3 cellular contexts compared by ENCODE assay signal in the genomic region with DNA sequence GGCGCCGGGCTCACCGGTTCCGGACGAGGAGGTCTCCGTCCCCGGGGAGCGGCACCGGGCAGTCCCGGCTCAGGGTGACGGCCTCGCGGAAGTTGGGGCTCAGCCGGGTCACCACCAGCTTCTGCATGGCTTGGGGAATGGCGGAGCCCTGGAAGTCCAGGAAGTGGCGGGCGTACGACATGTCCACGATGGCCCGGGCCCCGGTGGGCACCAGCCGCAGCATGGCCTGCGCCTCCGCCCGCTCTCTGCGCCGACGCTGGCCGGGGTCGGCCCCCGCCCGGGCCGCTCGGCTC.
TF ChIP-seq lines count a peak whose summit lies in the region.

No MANE protein-coding gene starts in this region.

TF ChIP-seq in GM12891, 5 proteins besides CTCF, POLR2A, EP300 and RAD21:
- TF ChIP-seq POU2F2 (IDR thresholded peaks at IDR 0.05; ENCODE audit: low read depth, low read length) = no peak
- TF ChIP-seq TAF1 (IDR thresholded peaks at IDR 0.05; ENCODE audit: low read depth, low read length) = peak; percentile 38
- TF ChIP-seq POLR2AphosphoS5 (IDR thresholded peaks at IDR 0.05; ENCODE audit: low read depth, low read length) = peak; percentile 71
TF ChIP-seq in GM12891: peak in this region for 2.

TF ChIP-seq in GM23338, 12 proteins besides CTCF, POLR2A, EP300 and RAD21:
- TF ChIP-seq POLR2AphosphoS5 (IDR thresholded peaks at IDR 0.05; ENCODE audit: low read depth) (no peak), EZH2 (IDR thresholded peaks at IDR 0.05; ENCODE audit: low read depth, unreplicated experiment) (no peak), ZNF331 (CRISPR knock-in tag; IDR thresholded peaks at IDR 0.05; ENCODE audit: low read depth) (no peak), STAT1 (IDR thresholded peaks at IDR 0.05; ENCODE audit: unreplicated experiment) (no peak)
- TF ChIP-seq, protein P1, sequence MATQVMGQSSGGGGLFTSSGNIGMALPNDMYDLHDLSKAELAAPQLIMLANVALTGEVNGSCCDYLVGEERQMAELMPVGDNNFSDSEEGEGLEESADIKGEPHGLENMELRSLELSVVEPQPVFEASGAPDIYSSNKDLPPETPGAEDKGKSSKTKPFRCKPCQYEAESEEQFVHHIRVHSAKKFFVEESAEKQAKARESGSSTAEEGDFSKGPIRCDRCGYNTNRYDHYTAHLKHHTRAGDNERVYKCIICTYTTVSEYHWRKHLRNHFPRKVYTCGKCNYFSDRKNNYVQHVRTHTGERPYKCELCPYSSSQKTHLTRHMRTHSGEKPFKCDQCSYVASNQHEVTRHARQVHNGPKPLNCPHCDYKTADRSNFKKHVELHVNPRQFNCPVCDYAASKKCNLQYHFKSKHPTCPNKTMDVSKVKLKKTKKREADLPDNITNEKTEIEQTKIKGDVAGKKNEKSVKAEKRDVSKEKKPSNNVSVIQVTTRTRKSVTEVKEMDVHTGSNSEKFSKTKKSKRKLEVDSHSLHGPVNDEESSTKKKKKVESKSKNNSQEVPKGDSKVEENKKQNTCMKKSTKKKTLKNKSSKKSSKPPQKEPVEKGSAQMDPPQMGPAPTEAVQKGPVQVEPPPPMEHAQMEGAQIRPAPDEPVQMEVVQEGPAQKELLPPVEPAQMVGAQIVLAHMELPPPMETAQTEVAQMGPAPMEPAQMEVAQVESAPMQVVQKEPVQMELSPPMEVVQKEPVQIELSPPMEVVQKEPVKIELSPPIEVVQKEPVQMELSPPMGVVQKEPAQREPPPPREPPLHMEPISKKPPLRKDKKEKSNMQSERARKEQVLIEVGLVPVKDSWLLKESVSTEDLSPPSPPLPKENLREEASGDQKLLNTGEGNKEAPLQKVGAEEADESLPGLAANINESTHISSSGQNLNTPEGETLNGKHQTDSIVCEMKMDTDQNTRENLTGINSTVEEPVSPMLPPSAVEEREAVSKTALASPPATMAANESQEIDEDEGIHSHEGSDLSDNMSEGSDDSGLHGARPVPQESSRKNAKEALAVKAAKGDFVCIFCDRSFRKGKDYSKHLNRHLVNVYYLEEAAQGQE (IDR thresholded peaks at IDR 0.05; ENCODE audit: unreplicated experiment) = no peak

TF ChIP-seq in endothelial cell of umbilical vein, 7 proteins besides CTCF, POLR2A, EP300 and RAD21:
- TF ChIP-seq POLR2AphosphoS5 (IDR thresholded peaks at IDR 0.05; ENCODE audit: insufficient read depth, low read depth, low read length) (no peak), MYC (IDR thresholded peaks at IDR 0.05; ENCODE audit: low read depth, low read length) (no peak), GATA2 (IDR thresholded peaks at IDR 0.05; ENCODE audit: insufficient read depth, insufficient read length, low read depth, low read length) (no peak), FOS (IDR thresholded peaks at IDR 0.05; ENCODE audit: borderline replicate concordance, insufficient read depth, low read length) (no peak), EZH2 (IDR thresholded peaks at IDR 0.05; ENCODE audit: borderline replicate concordance, low read depth, low read length, severe bottlenecking) (no peak), JUN (IDR thresholded peaks at IDR 0.05; ENCODE audit: borderline replicate concordance, insufficient read depth, insufficient read length, low read depth) (no peak)
- TF ChIP-seq, protein P2, sequence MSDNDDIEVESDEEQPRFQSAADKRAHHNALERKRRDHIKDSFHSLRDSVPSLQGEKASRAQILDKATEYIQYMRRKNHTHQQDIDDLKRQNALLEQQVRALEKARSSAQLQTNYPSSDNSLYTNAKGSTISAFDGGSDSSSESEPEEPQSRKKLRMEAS (IDR thresholded peaks at IDR 0.05; ENCODE audit: insufficient read depth, insufficient read length) = no peak
